ENCODE assay signal across 24 cellular contexts in the genomic region with DNA sequence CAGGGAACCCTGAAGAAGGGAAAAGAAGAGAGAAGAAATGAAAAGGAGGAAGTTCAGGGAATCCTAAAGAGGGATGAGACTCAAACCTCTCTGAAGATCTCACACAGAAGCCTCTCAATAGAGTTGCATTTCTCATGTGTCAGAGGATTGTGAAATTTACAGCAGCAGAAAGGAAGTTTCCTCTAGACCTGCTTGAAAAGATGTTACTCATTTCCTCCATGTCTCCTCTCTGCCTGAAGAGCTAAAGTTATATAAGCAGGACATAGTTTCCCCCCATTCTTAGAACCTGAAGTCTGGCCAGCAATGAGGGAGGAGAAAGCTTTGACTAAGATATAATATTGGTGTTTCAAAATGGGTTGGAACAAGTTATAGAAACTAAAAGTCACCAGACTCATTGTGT.
A peak's percentile ranks its signal among the peaks of the same experiment; 100 is the strongest.
DNase-seq lines count a peak whose midpoint lies in the region; ATAC-seq, FAIRE-seq and TF ChIP-seq lines count a peak whose summit lies in the region.
"Had no signal": no experiment of that assay in that cellular context is flagged by ENCODE, and none has a peak within 500 bp of the region (broad histone marks: within the 10 kb centered on the region; RNA-seq: fewer than 3 reads in every experiment).

No MANE protein-coding gene starts in this region.

- H3K36me3 Mint-ChIP-seq in nephron progenitor cell (ENCODE audit: low read depth): no peaks in the 10 kb centered on the region
- H3K36me3 Mint-ChIP-seq: naive B cell had no signal

- DNase-seq in GM03348 (ENCODE audit: low spot score) (peak; percentile 3), NOMO-1 treated with DMSO at 0.1 percent for 48 hours (lab: John Stamatoyannopoulos, UW; ENCODE audit: unreplicated experiment) (peak; percentile 77), bronchial epithelial cell (ENCODE audit: low read depth) (peak; percentile 52), nephron progenitor cell (no peak), MG63 (no peak), GM10248 (ENCODE audit: extremely low spot score) (no peak)
- DNase-seq: activated CD4-positive, alpha-beta T cell treated with anti-CD3 and anti-CD28 coated beads, Interleukin-2, amount 50 U/mL, for 1 hour; C1 segment of cervical spinal cord; cortex of kidney; DMS53; glutamatergic neuron; immature natural killer cell; lower lobe of right lung; naive B cell; NCI-H187; pancreas; SJCRH30; small intestine had no signal

- no peak for TF ChIP-seq CTCF in bronchial epithelial cell (IDR thresholded peaks at IDR 0.05; ENCODE audit: insufficient read depth, low read length, severe bottlenecking)
- no peak for TF ChIP-seq CTCF in nephron progenitor cell (IDR thresholded peaks at IDR 0.05)
- no peak for TF ChIP-seq CTCF in GM10248 (IDR thresholded peaks at IDR 0.05; ENCODE audit: control extremely low read depth, extremely low read depth, low read depth, missing control alignments)

- POLR2A ChIA-PET in GM10248 (lab: Yijun Ruan, JAX): no interaction called here

- no peaks in the 10 kb centered on the region for H3K4me1 Mint-ChIP-seq in nephron progenitor cell
- H3K4me1 Mint-ChIP-seq: immature natural killer cell, naive B cell had no signal

- CTCF ChIA-PET in GM10248 (lab: Yijun Ruan, JAX): no interaction called here

- FAIRE-seq in bronchial epithelial cell (lab: Jason Lieb, UNC): no peak
- FAIRE-seq: HTR-8/SVneo, pancreas, small intestine, TTC549 had no signal

- H3K27me3 ChIP-seq in bronchial epithelial cell (ENCODE audit: control insufficient read depth, insufficient read depth, low read length) (no peaks in the 10 kb centered on the region), MG63 (no peaks in the 10 kb centered on the region)
- H3K27me3 ChIP-seq: ascending aorta, pancreas, SJCRH30 had no signal

- no peaks in the 10 kb centered on the region for H3K9me3 ChIP-seq in MG63
- H3K9me3 ChIP-seq: ascending aorta, HAP-1, lower lobe of right lung, pancreas, thoracic aorta had no signal

- no peak overlapping the region for H3K4me3 Mint-ChIP-seq in nephron progenitor cell
- H3K4me3 Mint-ChIP-seq: immature natural killer cell, naive B cell had no signal

- no peaks in the 10 kb centered on the region for H3K9me3 Mint-ChIP-seq in nephron progenitor cell

- H3K27ac Mint-ChIP-seq in nephron progenitor cell: peak overlapping the region; percentile 3
- H3K27ac Mint-ChIP-seq: immature natural killer cell, naive B cell had no signal

- ATAC-seq in GM18511 (IDR thresholded peaks at IDR 0.05; ENCODE audit: unreplicated experiment): no peak
- ATAC-seq: lower lobe of right lung, pancreas had no signal

- peaks cover 7% of the 10 kb centered on the region for H3K27me3 Mint-ChIP-seq in nephron progenitor cell (ENCODE audit: low read depth, poor library complexity)
- H3K27me3 Mint-ChIP-seq: naive B cell had no signal

- H3K4me3 ChIP-seq in bronchial epithelial cell (ENCODE audit: low read depth, low read length): no peak overlapping the region
- H3K4me3 ChIP-seq in MG63: no peak overlapping the region
- H3K4me3 ChIP-seq: ascending aorta, HAP-1, lower lobe of right lung, pancreas, SJCRH30, thoracic aorta had no signal

- no peaks in the 10 kb centered on the region for H3K36me3 ChIP-seq in bronchial epithelial cell (ENCODE audit: control insufficient read depth, insufficient read depth, low read length)
- H3K36me3 ChIP-seq in MG63: no peaks in the 10 kb centered on the region
- H3K36me3 ChIP-seq: ascending aorta, HAP-1, lower lobe of right lung, pancreas, SJCRH30, thoracic aorta had no signal

Comparison
In these comparisons a context has a peak if more than half of its experiments do, and no peak if none do; other contexts are left out.
1. DNase-seq: peak in GM03348 (single experiment), NOMO-1 treated with DMSO at 0.1 percent for 48 hours (single experiment) and bronchial epithelial cell (single experiment); none in nephron progenitor cell (single experiment), MG63 (single experiment) and GM10248 (single experiment).